Comparison of ENCODE assay signal across 1 cellular context in genomic region chr4:24195976-24196736, GRCh38.
TF ChIP-seq lines count a peak whose summit lies in the region.

No MANE protein-coding gene starts in this region.

TF ChIP-seq in H1, 55 proteins besides CTCF, POLR2A, EP300 and RAD21 (continued from another document):
- no peak for TF ChIP-seq POLR2AphosphoS5 (IDR thresholded peaks at IDR 0.05; ENCODE audit: low read depth, low read length)
- TF ChIP-seq CHD1 (IDR thresholded peaks at IDR 0.05; ENCODE audit: low read depth, low read length), result no peak
- TF ChIP-seq RXRA (IDR thresholded peaks at IDR 0.05; ENCODE audit: insufficient read depth, low read depth, low read length), result no peak
- no peak for TF ChIP-seq GTF2F1 (IDR thresholded peaks at IDR 0.05; ENCODE audit: borderline replicate concordance, low read depth, low read length)
- TF ChIP-seq MAFK (IDR thresholded peaks at IDR 0.05; ENCODE audit: low read depth, low read length), result no peak
- no peak for TF ChIP-seq TEAD4 (IDR thresholded peaks at IDR 0.05; ENCODE audit: low read depth, low read length)
- no peak for TF ChIP-seq HDAC2 (IDR thresholded peaks at IDR 0.05; ENCODE audit: borderline replicate concordance in 1 of 2, low read depth in 2 of 2, low read length in 2 of 2)
- no peak for TF ChIP-seq SRF (IDR thresholded peaks at IDR 0.05; ENCODE audit: low read depth, low read length)
- no peak for TF ChIP-seq GABPA (IDR thresholded peaks at IDR 0.05; ENCODE audit: borderline replicate concordance, insufficient read depth, low read length)
- no peak for TF ChIP-seq JUN (IDR thresholded peaks at IDR 0.05; ENCODE audit: low read depth, low read length)
- TF ChIP-seq NANOG (IDR thresholded peaks at IDR 0.05; ENCODE audit: insufficient read depth, low read depth, low read length, poor library complexity, severe bottlenecking), result no peak
- no peak for TF ChIP-seq CHD7 (IDR thresholded peaks at IDR 0.05; ENCODE audit: insufficient replicate concordance, low read length)
- TF ChIP-seq TBP (IDR thresholded peaks at IDR 0.05; ENCODE audit: low read depth, low read length), result no peak
- no peak for TF ChIP-seq SUZ12 (IDR thresholded peaks at IDR 0.05; ENCODE audit: low read length)
- no peak for TF ChIP-seq KDM5A (IDR thresholded peaks at IDR 0.05; ENCODE audit: low read length)
